ENCODE assay signal across 9 cellular contexts in genomic region chr18:58785171-58785805, GRCh38.
DNase-seq lines count a peak whose midpoint lies in the region; ATAC-seq and TF ChIP-seq lines count a peak whose summit lies in the region.
"Had no signal": no experiment of that assay in that cellular context is flagged by ENCODE, and none has a peak within 500 bp of the region (broad histone marks: within the 10 kb centered on the region; RNA-seq: fewer than 3 reads in every experiment).

No MANE protein-coding gene starts in this region.

- peak overlapping the region; percentile 74 for H3K27ac ChIP-seq in HUES48 (ENCODE audit: low read depth, low read length)

- H3K9me3 ChIP-seq in HUES48 (ENCODE audit: control insufficient read depth, insufficient read depth, low read length): no peaks in the 10 kb centered on the region

- H3K27me3 ChIP-seq in HUES48 (ENCODE audit: control insufficient read depth, insufficient read depth, low read length): no peaks in the 10 kb centered on the region

- no peaks in the 10 kb centered on the region for H3K36me3 ChIP-seq in HUES48 (ENCODE audit: control insufficient read depth, insufficient read depth, low read length)

- no peak overlapping the region for H3K9ac ChIP-seq in HUES48 (ENCODE audit: low read depth, low read length)

- DNase-seq in AG08396 (ENCODE audit: low spot score) (peak; percentile 68), cardiac fibroblast (ENCODE audit: low read depth in 2 of 2) (peak; percentile 79 to 92), myocyte (ENCODE audit: low read depth) (peak; percentile 41), NOMO-1 treated with DMSO at 0.1 percent for 48 hours (lab: John Stamatoyannopoulos, UW; ENCODE audit: unreplicated experiment) (no peak), sciatic nerve (ENCODE audit: low spot score) (no peak), COLO829 (ENCODE audit: low spot score) (no peak)
- DNase-seq in stimulated activated CD4-positive, alpha-beta T cell treated with anti-CD3 and anti-CD28 coated beads, Interleukin-2, amount 100 ng/mL, for 24 hours: no peak
- DNase-seq: activated CD4-positive, alpha-beta T cell treated with anti-CD3 and anti-CD28 coated beads, Interleukin-2, amount 50 U/mL, for 4 hours had no signal

- H3K4me3 ChIP-seq in HUES48 (ENCODE audit: low read depth, low read length) (no peak overlapping the region), cardiac fibroblast (replicated peaks in 1 of 2; ENCODE audit: low read depth in 2 of 2, low read length in 2 of 2) (no peak overlapping the region)

- TF ChIP-seq CTCF in cardiac fibroblast (IDR thresholded peaks at IDR 0.05; ENCODE audit: low read depth, low read length): peak; percentile 26

- H3K4me1 ChIP-seq in HUES48 (ENCODE audit: control insufficient read depth, insufficient read depth, low read length): peaks cover 46% of the 10 kb centered on the region

- intact Hi-C loops in sciatic nerve (cut with DNase I): no loop called here

- ATAC-seq in sciatic nerve: no peak

Comparison
In these comparisons a context has a peak if more than half of its experiments do, and no peak if none do; other contexts are left out.
1. DNase-seq: peak in AG08396 (single experiment), cardiac fibroblast (2 of 2) and myocyte (single experiment); none in stimulated activated CD4-positive, alpha-beta T cell treated with anti-CD3 and anti-CD28 coated beads, Interleukin-2, amount 100 ng/mL, for 24 hours (0 of 2), NOMO-1 treated with DMSO at 0.1 percent for 48 hours (single experiment), sciatic nerve (single experiment) and COLO829 (single experiment).